30 cellular contexts compared by ENCODE assay signal in genomic region chr11:129167315-129167714, GRCh38.
"Had no signal": no experiment of that assay in that cellular context is flagged by ENCODE, and none has a peak within 500 bp of the region (broad histone marks: within the 10 kb centered on the region; RNA-seq: fewer than 3 reads in every experiment).

No MANE protein-coding gene starts in this region.

- H3K4me1 ChIP-seq: ascending aorta, breast epithelium, colonic mucosa, esophagus squamous epithelium, heart left ventricle had no signal

- H3K27me3 ChIP-seq: ascending aorta, breast epithelium, cardiac muscle cell, colonic mucosa, esophagus squamous epithelium, heart left ventricle had no signal

- H3K9me3 ChIP-seq: breast epithelium, colonic mucosa had no signal

- H3K36me3 ChIP-seq: ascending aorta, breast epithelium, cardiac muscle cell, colonic mucosa had no signal

- FAIRE-seq: endometrium, endothelial cell of umbilical vein had no signal

- DNase-seq: activated CD4-positive, alpha-beta memory T cell treated with anti-CD3 and anti-CD28 coated beads, Interleukin-2, amount 10 ng/mL, durations not matched to agents 7 days and 5 days; activated CD4-positive, alpha-beta T cell treated with anti-CD3 and anti-CD28 coated beads for 36 hours; activated CD4-positive, alpha-beta T cell treated with anti-CD3 and anti-CD28 coated beads, Interleukin-2, amount 10 ng/mL, durations not matched to agents 7 days and 5 days; activated CD4-positive, alpha-beta T cell treated with anti-CD3 and anti-CD28 coated beads, Interleukin-2, amount 50 U/mL, for 4 hours; activated CD4-positive, CD25-positive, alpha-beta regulatory T cell; activated CD4-positive, CD25-positive, alpha-beta regulatory T cell treated with anti-CD3 and anti-CD28 coated beads, Interleukin-2, amount 50 U/mL, for 72 hours; activated CD8-positive, alpha-beta memory T cell treated with anti-CD3 and anti-CD28 coated beads, Interleukin-2, amount 50 U/mL, for 48 hours; activated gamma-delta T cell; activated naive CD4-positive, alpha-beta T cell; activated naive CD4-positive, alpha-beta T cell treated with anti-CD3 and anti-CD28 coated beads, Interleukin-2, amount 10 ng/mL, durations not matched to agents 7 days and 5 days; activated naive CD8-positive, alpha-beta T cell treated with anti-CD3 and anti-CD28 coated beads, Interleukin-2, amount 10 ng/mL, durations not matched to agents 7 days and 5 days; activated T-cell treated with anti-CD3 and anti-CD28 coated beads for 4 hours; activated T-cell treated with anti-CD3 and anti-CD28 coated beads, Interleukin-2, amount 50 U/mL, for 24 hours; activated T-cell treated with anti-CD3 and anti-CD28 coated beads, Interleukin-2, amount 50 U/mL, for 72 hours; central memory CD4-positive, alpha-beta T cell; cerebellar nuclear complex; colonic mucosa; effector CD8-positive, alpha-beta T cell; esophagus squamous epithelium; foreskin fibroblast; glutamatergic neuron; heart left ventricle; T-helper 17 cell; T1000 had no signal

- H3K4me3 ChIP-seq: ascending aorta, breast epithelium, cardiac muscle cell, colonic mucosa, esophagus squamous epithelium, heart left ventricle had no signal

- H3K27ac ChIP-seq: ascending aorta, breast epithelium, cardiac muscle cell, colonic mucosa, epithelial cell of prostate, esophagus squamous epithelium, heart left ventricle had no signal
